Comparison of ENCODE assay signal across 9 cellular contexts in genomic region chr1:155970531-155971167, GRCh38. TPM values are rescaled to one million over a fixed set of nuclear protein-coding genes. Genes with fewer than 3 reads are reported as not detected.
A peak's percentile ranks its signal among the peaks of the same experiment; 100 is the strongest.
DNase-seq lines count a peak whose midpoint lies in the region; ATAC-seq, FAIRE-seq and TF ChIP-seq lines count a peak whose summit lies in the region.
"Had no signal": no experiment of that assay in that cellular context is flagged by ENCODE, and none has a peak within 500 bp of the region (broad histone marks: within the 10 kb centered on the region; RNA-seq: fewer than 3 reads in every experiment).

No MANE protein-coding gene starts in this region.

- no peaks in the 10 kb centered on the region for H3K9me2 ChIP-seq in OCI-LY1 (ENCODE audit: low read depth, low read length)

- no peaks in the 10 kb centered on the region for H3K9me3 Mint-ChIP-seq in astrocyte (ENCODE audit: unreplicated experiment)
- H3K9me3 Mint-ChIP-seq in Caco-2 (ENCODE audit: unreplicated experiment) = no peaks in the 10 kb centered on the region

- H3K79me2 ChIP-seq in OCI-LY1 (ENCODE audit: insufficient read depth, low read length) = peaks cover 66% of the 10 kb centered on the region
- H3K79me2 ChIP-seq in astrocyte (ENCODE audit: insufficient read depth, low read length) = peaks cover 98% of the 10 kb centered on the region
- H3K79me2 ChIP-seq in smooth muscle cell (ENCODE audit: low read depth) = peaks cover 90% of the 10 kb centered on the region

- FAIRE-seq in astrocyte (lab: Jason Lieb, UNC) = no peak
- FAIRE-seq: islet of Langerhans had no signal

- H3K27me3 Mint-ChIP-seq in astrocyte (ENCODE audit: low read depth, unreplicated experiment) (no peaks in the 10 kb centered on the region), Caco-2 (ENCODE audit: insufficient read depth, unreplicated experiment) (no peaks in the 10 kb centered on the region)

- intact Hi-C loops in Caco-2 (cut with micrococcal nuclease; ENCODE audit: unreplicated experiment) = no loop called here

- no peak for TF ChIP-seq CTCF in OCI-LY1 (IDR thresholded peaks at IDR 0.05; ENCODE audit: low read length)
- TF ChIP-seq CTCF in astrocyte (IDR thresholded peaks at IDR 0.05; ENCODE audit: insufficient read depth, low read depth, low read length) = no peak
- TF ChIP-seq CTCF in smooth muscle cell (IDR thresholded peaks at IDR 0.05; ENCODE audit: borderline replicate concordance, insufficient read depth, poor library complexity, severe bottlenecking) = no peak
- no peak for TF ChIP-seq CTCF in Caco-2 (IDR thresholded peaks at IDR 0.05; ENCODE audit: insufficient read depth in 1 of 2, low read depth in 1 of 2, low read length in 1 of 2, severe bottlenecking in 1 of 2, unreplicated experiment in 1 of 2)

- H2AFZ ChIP-seq in OCI-LY1 (ENCODE audit: low read length) = no peak overlapping the region
- peak overlapping the region; percentile 5 for H2AFZ ChIP-seq in astrocyte (ENCODE audit: low read depth, low read length)
- H2AFZ ChIP-seq in smooth muscle cell (ENCODE audit: low read depth) = no peak overlapping the region

- H3K9ac ChIP-seq in OCI-LY1 (ENCODE audit: low read length) (peak overlapping the region; percentile 39; the same call in 1 of the 2 replicates), astrocyte (ENCODE audit: low read length) (peak overlapping the region; percentile 60), smooth muscle cell (ENCODE audit: low read depth) (peak overlapping the region; percentile 16)

- H3K27ac Mint-ChIP-seq in astrocyte (ENCODE audit: unreplicated experiment) = peak overlapping the region; percentile 87
- H3K27ac Mint-ChIP-seq in Caco-2 (ENCODE audit: unreplicated experiment) = no peak overlapping the region

- peaks cover 58% of the 10 kb centered on the region for H3K4me1 ChIP-seq in OCI-LY1 (ENCODE audit: insufficient read depth, low read length, severe bottlenecking)
- peaks cover 62% of the 10 kb centered on the region for H3K4me1 ChIP-seq in astrocyte (ENCODE audit: insufficient read depth, low read length)
- H3K4me1 ChIP-seq in smooth muscle cell (ENCODE audit: low read depth) = peaks cover 49% of the 10 kb centered on the region
- H3K4me1 ChIP-seq in Caco-2 = peaks cover 7% of the 10 kb centered on the region

- no TSS peak for BruUV-seq in Caco-2 (replicated peaks; lab: Mats Ljungman, UMichigan)

- H3K36me3 ChIP-seq in OCI-LY1 (ENCODE audit: insufficient read depth, low read length) (peaks cover 70% of the 10 kb centered on the region), astrocyte (ENCODE audit: insufficient read depth, low read length) (peaks cover 33% of the 10 kb centered on the region), smooth muscle cell (ENCODE audit: low read depth) (no peaks in the 10 kb centered on the region), Caco-2 (ENCODE audit: control insufficient read depth, insufficient read depth, low read length) (peaks cover under 1% of the 10 kb centered on the region)

- H3K36me3 Mint-ChIP-seq in astrocyte (ENCODE audit: low read depth, unreplicated experiment) (peaks cover 20% of the 10 kb centered on the region), Caco-2 (ENCODE audit: insufficient read depth, unreplicated experiment) (peaks cover 32% of the 10 kb centered on the region)

- 36% methylated on average over 11 of the region's 11 CpGs for WGBS in smooth muscle cell (ENCODE audit: low lambda C conversion rate)

- peak; percentile 70 for ATAC-seq in GM21723 (IDR thresholded peaks at IDR 0.05; ENCODE audit: unreplicated experiment)

- H3K27me3 ChIP-seq in OCI-LY1 (ENCODE audit: insufficient read depth, low read length) (no peaks in the 10 kb centered on the region), astrocyte (ENCODE audit: insufficient read depth, low read length) (no peaks in the 10 kb centered on the region), smooth muscle cell (ENCODE audit: low read depth) (no peaks in the 10 kb centered on the region), Caco-2 (replicated peaks; ENCODE audit: control insufficient read depth, insufficient read depth, low read length) (no peaks in the 10 kb centered on the region)

- peak; percentile 92 for DNase-seq in CD1c-positive myeloid dendritic cell (ENCODE audit: extremely low spot score)
- DNase-seq in astrocyte (ENCODE audit: low read depth) = peak; percentile 70
- peak; percentile 64 for DNase-seq in inferior parietal cortex (ENCODE audit: extremely low spot score)
- DNase-seq in smooth muscle cell (lab: John Stamatoyannopoulos, UW; ENCODE audit: unreplicated experiment) = peak; percentile 13
- no peak for DNase-seq in DMS53 treated with DMSO at 0.1 percent for 48 hours (lab: John Stamatoyannopoulos, UW; ENCODE audit: unreplicated experiment)
- DNase-seq in Caco-2 = no peak

- peak overlapping the region; percentile 30 for H3K4me3 ChIP-seq in OCI-LY1 (ENCODE audit: low read depth, low read length, poor library complexity, severe bottlenecking)
- H3K4me3 ChIP-seq in astrocyte (ENCODE audit: insufficient read depth, low read depth, low read length) = no peak overlapping the region
- H3K4me3 ChIP-seq in smooth muscle cell = no peak overlapping the region
- H3K4me3 ChIP-seq in Caco-2 (ENCODE audit: low read depth, low read length) = no peak overlapping the region

- H3K4me2 ChIP-seq in OCI-LY1 (ENCODE audit: low read length) (peak overlapping the region; percentile 57), astrocyte (ENCODE audit: low read length) (peak overlapping the region; percentile 73), smooth muscle cell (peak overlapping the region; percentile 76)

- POLR2A ChIA-PET in Caco-2 (lab: Charles Lee) = no interaction called here

- H3F3A ChIP-seq in OCI-LY1 (ENCODE audit: insufficient read depth, low read length) (no peaks in the 10 kb centered on the region), smooth muscle cell (ENCODE audit: low read depth) (peaks cover 7% of the 10 kb centered on the region)

- CTCF ChIA-PET in Caco-2 (lab: Charles Lee) = no interaction called here

- H3K9me3 ChIP-seq in OCI-LY1 (ENCODE audit: low read length) = no peaks in the 10 kb centered on the region
- no peaks in the 10 kb centered on the region for H3K9me3 ChIP-seq in astrocyte (ENCODE audit: insufficient read depth, low read depth, low read length)
- H3K9me3 ChIP-seq in smooth muscle cell (replicated peaks; ENCODE audit: low read depth) = no peaks in the 10 kb centered on the region
- H3K9me3 ChIP-seq in Caco-2 = no peaks in the 10 kb centered on the region

- H4K20me1 ChIP-seq in OCI-LY1 (ENCODE audit: insufficient read depth, low read length) = no peaks in the 10 kb centered on the region
- peaks cover 96% of the 10 kb centered on the region for H4K20me1 ChIP-seq in astrocyte (ENCODE audit: insufficient read depth, low read length)
- H4K20me1 ChIP-seq in smooth muscle cell (ENCODE audit: low read depth) = peaks cover 99% of the 10 kb centered on the region

- peak overlapping the region; percentile 77 for H3K27ac ChIP-seq in OCI-LY1 (ENCODE audit: low read depth, low read length, poor library complexity, severe bottlenecking)
- H3K27ac ChIP-seq in astrocyte (ENCODE audit: low read depth, low read length) = peak overlapping the region; percentile 49
- H3K27ac ChIP-seq in smooth muscle cell (ENCODE audit: low read depth) = peak overlapping the region; percentile 76

- H3K4me1 Mint-ChIP-seq in astrocyte (ENCODE audit: low read depth, unreplicated experiment) = peaks cover 58% of the 10 kb centered on the region
- peaks cover 13% of the 10 kb centered on the region for H3K4me1 Mint-ChIP-seq in Caco-2 (ENCODE audit: low read depth, unreplicated experiment)

- H3K4me3 Mint-ChIP-seq in astrocyte (ENCODE audit: unreplicated experiment) = peak overlapping the region; percentile 66
- no peak overlapping the region for H3K4me3 Mint-ChIP-seq in Caco-2 (ENCODE audit: unreplicated experiment)

RNA-seq across cellular contexts. Expression of gene ARHGEF2, which starts 7.7 kb away (rescaled TPM):
- total RNA-seq in astrocyte (98.3 and 99.3 TPM in 2 replicates), smooth muscle cell (30.2 and 58.0 TPM in 2 replicates), Caco-2 (2022) (46.9 and 60.3 TPM in 2 replicates)
- 21.0 and 24.2 TPM in 2 replicates for polyA plus RNA-seq in smooth muscle cell

RNA-seq across cellular contexts. Expression of gene RXFP4, which starts 29.2 kb away (rescaled TPM):
- total RNA-seq in astrocyte (not detected in 2 replicates), smooth muscle cell (not detected in 2 replicates), Caco-2 (2022) (not detected in 2 replicates)
- polyA plus RNA-seq in smooth muscle cell = 0.66 and 1.5 TPM in 2 replicates

RNA-seq across cellular contexts. Expression of gene KHDC4, which starts 36.4 kb away (rescaled TPM):
- 44.6 and 48.2 TPM in 2 replicates for total RNA-seq in astrocyte
- total RNA-seq in smooth muscle cell = 35.6 and 41.7 TPM in 2 replicates
- 14.9 and 18.3 TPM in 2 replicates for polyA plus RNA-seq in smooth muscle cell
- 68.5 and 72.9 TPM in 2 replicates for total RNA-seq in Caco-2 (2022)

RNA-seq across cellular contexts. Expression of gene SSR2, which starts 50.1 kb away (rescaled TPM):
- 236 and 244 TPM in 2 replicates for total RNA-seq in astrocyte
- total RNA-seq in smooth muscle cell = 452 and 457 TPM in 2 replicates
- 408 and 447 TPM in 2 replicates for polyA plus RNA-seq in smooth muscle cell
- total RNA-seq in Caco-2 (2022) = 198 and 203 TPM in 2 replicates

RNA-seq across cellular contexts. Expression of gene RIT1, which starts 59.5 kb away (rescaled TPM):
- 59.4 and 63.2 TPM in 2 replicates for total RNA-seq in astrocyte
- total RNA-seq in smooth muscle cell = 59.6 and 65.3 TPM in 2 replicates
- 63.6 and 64.4 TPM in 2 replicates for polyA plus RNA-seq in smooth muscle cell
- 21.9 and 23.0 TPM in 2 replicates for total RNA-seq in Caco-2 (2022)

Comparison
In these comparisons a context has a peak if more than half of its experiments do, and no peak if none do; other contexts are left out.
1. DNase-seq: peak in CD1c-positive myeloid dendritic cell (single experiment), astrocyte (single experiment), inferior parietal cortex (single experiment) and smooth muscle cell (single experiment); none in DMS53 treated with DMSO at 0.1 percent for 48 hours (single experiment) and Caco-2 (0 of 2).
2. Peak in every context shown above with its lines, with median percentiles within 50 percentile points of each other: H3K27ac ChIP-seq, H3K4me2 ChIP-seq and H3K9ac ChIP-seq.